1 cellular context compared by ENCODE assay signal in the genomic region with DNA sequence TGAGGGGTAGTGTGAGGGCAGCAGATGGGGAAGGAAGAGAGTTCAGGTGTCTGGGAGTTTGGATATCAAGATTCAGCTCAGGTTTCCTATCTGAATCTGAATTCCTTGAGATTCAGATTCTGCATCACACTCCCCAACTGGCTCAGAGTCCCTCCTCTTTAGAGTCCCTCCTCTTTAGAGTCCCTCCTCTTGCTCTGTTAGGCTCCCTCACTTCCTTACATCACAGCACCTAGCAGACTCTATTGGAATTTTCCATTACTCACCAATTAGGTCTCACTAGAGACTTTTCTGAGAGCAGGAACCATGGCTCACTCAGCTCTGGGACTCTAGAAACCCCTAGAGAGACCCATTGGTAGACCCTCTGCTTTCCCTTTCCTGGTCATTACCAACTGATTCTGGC.
TF ChIP-seq lines count a peak whose summit lies in the region.

No MANE protein-coding gene starts in this region.

TF ChIP-seq in GM23338, 12 proteins besides CTCF, POLR2A, EP300 and RAD21 (continued from another document):
- TF ChIP-seq, protein P1, sequence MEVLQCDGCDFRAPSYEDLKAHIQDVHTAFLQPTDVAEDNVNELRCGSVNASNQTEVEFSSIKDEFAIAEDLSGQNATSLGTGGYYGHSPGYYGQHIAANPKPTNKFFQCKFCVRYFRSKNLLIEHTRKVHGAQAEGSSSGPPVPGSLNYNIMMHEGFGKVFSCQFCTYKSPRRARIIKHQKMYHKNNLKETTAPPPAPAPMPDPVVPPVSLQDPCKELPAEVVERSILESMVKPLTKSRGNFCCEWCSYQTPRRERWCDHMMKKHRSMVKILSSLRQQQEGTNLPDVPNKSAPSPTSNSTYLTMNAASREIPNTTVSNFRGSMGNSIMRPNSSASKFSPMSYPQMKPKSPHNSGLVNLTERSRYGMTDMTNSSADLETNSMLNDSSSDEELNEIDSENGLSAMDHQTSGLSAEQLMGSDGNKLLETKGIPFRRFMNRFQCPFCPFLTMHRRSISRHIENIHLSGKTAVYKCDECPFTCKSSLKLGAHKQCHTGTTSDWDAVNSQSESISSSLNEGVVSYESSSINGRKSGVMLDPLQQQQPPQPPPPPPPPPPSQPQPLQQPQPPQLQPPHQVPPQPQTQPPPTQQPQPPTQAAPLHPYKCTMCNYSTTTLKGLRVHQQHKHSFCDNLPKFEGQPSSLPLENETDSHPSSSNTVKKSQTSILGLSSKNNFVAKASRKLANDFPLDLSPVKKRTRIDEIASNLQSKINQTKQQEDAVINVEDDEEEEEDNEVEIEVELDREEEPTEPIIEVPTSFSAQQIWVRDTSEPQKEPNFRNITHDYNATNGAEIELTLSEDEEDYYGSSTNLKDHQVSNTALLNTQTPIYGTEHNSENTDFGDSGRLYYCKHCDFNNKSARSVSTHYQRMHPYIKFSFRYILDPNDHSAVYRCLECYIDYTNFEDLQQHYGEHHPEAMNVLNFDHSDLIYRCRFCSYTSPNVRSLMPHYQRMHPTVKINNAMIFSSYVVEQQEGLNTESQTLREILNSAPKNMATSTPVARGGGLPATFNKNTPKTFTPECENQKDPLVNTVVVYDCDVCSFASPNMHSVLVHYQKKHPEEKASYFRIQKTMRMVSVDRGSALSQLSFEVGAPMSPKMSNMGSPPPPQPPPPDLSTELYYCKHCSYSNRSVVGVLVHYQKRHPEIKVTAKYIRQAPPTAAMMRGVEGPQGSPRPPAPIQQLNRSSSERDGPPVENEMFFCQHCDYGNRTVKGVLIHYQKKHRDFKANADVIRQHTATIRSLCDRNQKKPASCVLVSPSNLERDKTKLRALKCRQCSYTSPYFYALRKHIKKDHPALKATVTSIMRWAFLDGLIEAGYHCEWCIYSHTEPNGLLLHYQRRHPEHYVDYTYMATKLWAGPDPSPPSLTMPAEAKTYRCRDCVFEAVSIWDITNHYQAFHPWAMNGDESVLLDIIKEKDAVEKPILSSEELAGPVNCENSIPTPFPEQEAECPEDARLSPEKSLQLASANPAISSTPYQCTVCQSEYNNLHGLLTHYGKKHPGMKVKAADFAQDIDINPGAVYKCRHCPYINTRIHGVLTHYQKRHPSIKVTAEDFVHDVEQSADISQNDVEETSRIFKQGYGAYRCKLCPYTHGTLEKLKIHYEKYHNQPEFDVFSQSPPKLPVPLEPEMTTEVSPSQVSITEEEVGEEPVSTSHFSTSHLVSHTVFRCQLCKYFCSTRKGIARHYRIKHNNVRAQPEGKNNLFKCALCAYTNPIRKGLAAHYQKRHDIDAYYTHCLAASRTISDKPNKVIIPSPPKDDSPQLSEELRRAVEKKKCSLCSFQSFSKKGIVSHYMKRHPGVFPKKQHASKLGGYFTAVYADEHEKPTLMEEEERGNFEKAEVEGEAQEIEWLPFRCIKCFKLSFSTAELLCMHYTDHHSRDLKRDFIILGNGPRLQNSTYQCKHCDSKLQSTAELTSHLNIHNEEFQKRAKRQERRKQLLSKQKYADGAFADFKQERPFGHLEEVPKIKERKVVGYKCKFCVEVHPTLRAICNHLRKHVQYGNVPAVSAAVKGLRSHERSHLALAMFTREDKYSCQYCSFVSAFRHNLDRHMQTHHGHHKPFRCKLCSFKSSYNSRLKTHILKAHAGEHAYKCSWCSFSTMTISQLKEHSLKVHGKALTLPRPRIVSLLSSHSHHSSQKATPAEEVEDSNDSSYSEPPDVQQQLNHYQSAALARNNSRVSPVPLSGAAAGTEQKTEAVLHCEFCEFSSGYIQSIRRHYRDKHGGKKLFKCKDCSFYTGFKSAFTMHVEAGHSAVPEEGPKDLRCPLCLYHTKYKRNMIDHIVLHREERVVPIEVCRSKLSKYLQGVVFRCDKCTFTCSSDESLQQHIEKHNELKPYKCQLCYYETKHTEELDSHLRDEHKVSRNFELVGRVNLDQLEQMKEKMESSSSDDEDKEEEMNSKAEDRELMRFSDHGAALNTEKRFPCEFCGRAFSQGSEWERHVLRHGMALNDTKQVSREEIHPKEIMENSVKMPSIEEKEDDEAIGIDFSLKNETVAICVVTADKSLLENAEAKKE (CRISPR knock-in tag; IDR thresholded peaks at IDR 0.05), result no peak
- TF ChIP-seq, protein P2, sequence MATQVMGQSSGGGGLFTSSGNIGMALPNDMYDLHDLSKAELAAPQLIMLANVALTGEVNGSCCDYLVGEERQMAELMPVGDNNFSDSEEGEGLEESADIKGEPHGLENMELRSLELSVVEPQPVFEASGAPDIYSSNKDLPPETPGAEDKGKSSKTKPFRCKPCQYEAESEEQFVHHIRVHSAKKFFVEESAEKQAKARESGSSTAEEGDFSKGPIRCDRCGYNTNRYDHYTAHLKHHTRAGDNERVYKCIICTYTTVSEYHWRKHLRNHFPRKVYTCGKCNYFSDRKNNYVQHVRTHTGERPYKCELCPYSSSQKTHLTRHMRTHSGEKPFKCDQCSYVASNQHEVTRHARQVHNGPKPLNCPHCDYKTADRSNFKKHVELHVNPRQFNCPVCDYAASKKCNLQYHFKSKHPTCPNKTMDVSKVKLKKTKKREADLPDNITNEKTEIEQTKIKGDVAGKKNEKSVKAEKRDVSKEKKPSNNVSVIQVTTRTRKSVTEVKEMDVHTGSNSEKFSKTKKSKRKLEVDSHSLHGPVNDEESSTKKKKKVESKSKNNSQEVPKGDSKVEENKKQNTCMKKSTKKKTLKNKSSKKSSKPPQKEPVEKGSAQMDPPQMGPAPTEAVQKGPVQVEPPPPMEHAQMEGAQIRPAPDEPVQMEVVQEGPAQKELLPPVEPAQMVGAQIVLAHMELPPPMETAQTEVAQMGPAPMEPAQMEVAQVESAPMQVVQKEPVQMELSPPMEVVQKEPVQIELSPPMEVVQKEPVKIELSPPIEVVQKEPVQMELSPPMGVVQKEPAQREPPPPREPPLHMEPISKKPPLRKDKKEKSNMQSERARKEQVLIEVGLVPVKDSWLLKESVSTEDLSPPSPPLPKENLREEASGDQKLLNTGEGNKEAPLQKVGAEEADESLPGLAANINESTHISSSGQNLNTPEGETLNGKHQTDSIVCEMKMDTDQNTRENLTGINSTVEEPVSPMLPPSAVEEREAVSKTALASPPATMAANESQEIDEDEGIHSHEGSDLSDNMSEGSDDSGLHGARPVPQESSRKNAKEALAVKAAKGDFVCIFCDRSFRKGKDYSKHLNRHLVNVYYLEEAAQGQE (IDR thresholded peaks at IDR 0.05; ENCODE audit: unreplicated experiment), result no peak
- TF ChIP-seq ETS1 (IDR thresholded peaks at IDR 0.05) (no peak), ZNF331 (CRISPR knock-in tag; IDR thresholded peaks at IDR 0.05; ENCODE audit: low read depth) (no peak), EZH2 (IDR thresholded peaks at IDR 0.05; ENCODE audit: low read depth, unreplicated experiment) (no peak)
